9 cellular contexts compared by ENCODE assay signal in the genomic region with DNA sequence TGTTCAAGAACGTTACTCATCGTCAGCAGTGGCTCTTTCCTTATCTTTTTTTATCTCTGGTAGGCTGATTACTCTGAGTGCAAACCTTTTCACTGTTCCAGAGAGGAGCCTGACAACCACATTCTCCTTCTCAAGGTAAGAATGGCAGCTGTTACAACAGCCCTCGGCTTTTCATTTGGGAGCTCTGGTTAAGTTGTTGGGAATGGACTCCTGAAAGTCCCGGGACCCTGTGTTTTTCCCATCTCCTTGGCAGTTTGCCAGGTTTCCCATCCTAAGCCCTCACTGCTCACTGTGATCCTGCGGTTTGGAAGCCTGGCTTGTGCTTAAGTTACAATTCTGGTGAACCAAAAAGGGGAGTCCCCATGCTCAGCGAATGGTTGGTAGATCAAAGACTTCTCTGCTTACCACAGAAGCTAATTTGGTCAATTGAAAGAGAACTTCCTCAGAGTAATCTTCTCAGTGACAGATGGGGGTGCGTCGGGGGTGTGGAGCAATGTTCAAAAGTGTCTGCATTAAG.
DNase-seq lines count a peak whose midpoint lies in the region; ATAC-seq and TF ChIP-seq lines count a peak whose summit lies in the region.
"Had no signal": no experiment of that assay in that cellular context is flagged by ENCODE, and none has a peak within 500 bp of the region (broad histone marks: within the 10 kb centered on the region; RNA-seq: fewer than 3 reads in every experiment).

No MANE protein-coding gene starts in this region.

- no peaks in the 10 kb centered on the region for H3K36me3 ChIP-seq in cardiac muscle cell
- H3K36me3 ChIP-seq in testis (ENCODE audit: low read depth, missing control alignments), result no peaks in the 10 kb centered on the region

- WGBS in testis, 2 donors, result 44 to 47% methylated on average over 8 of the region's 8 CpGs

- H3K4me3 Mint-ChIP-seq in T-helper 17 cell, result peak overlapping the region; percentile 52
- H3K4me3 Mint-ChIP-seq in naive thymus-derived CD8-positive, alpha-beta T cell, result peak overlapping the region in 8 of 10 donors; percentile 53 to 82 (median 68)
- H3K4me3 Mint-ChIP-seq: natural killer cell had no signal

- H3K27ac ChIP-seq in cardiac muscle cell, result peak overlapping the region; percentile 20
- no peak overlapping the region for H3K27ac ChIP-seq in testis

- no peak overlapping the region for H3K4me3 ChIP-seq in cardiac muscle cell
- no peak overlapping the region for H3K4me3 ChIP-seq in testis

- peak; percentile 5 to 29 for DNase-seq in cardiac muscle cell (ENCODE audit: low read depth in 1 of 2, low spot score in 1 of 2)
- DNase-seq in cardiac septum (ENCODE audit: low spot score), result no peak
- peak in 2 of 3 donors; percentile 11 to 16 for DNase-seq in T-helper 17 cell
- DNase-seq in naive thymus-derived CD8-positive, alpha-beta T cell, result peak; percentile 2 to 85 (median 58)
- DNase-seq in G401 (ENCODE audit: low spot score), result no peak
- DNase-seq in C1 segment of cervical spinal cord (lab: John Stamatoyannopoulos, UW), result no peak
- no peak for DNase-seq in testis
- DNase-seq: natural killer cell had no signal

- no peaks in the 10 kb centered on the region for H3K27me3 ChIP-seq in cardiac muscle cell
- H3K27me3 ChIP-seq in testis, result no peaks in the 10 kb centered on the region

- peaks cover 14% of the 10 kb centered on the region for H3K4me1 ChIP-seq in cardiac muscle cell (ENCODE audit: low read depth)
- no peaks in the 10 kb centered on the region for H3K4me1 ChIP-seq in testis

- H3K27ac Mint-ChIP-seq in T-helper 17 cell, result peak overlapping the region; percentile 89
- peak overlapping the region in 4 of 10 donors; percentile 24 to 51 (median 38) for H3K27ac Mint-ChIP-seq in naive thymus-derived CD8-positive, alpha-beta T cell
- H3K27ac Mint-ChIP-seq: natural killer cell had no signal

- POLR2A ChIA-PET in naive thymus-derived CD8-positive, alpha-beta T cell (lab: Charles Lee), result no interaction called here

- no peak for TF ChIP-seq POLR2A in testis (IDR thresholded peaks at IDR 0.05)

- no peaks in the 10 kb centered on the region for H3K36me3 Mint-ChIP-seq in T-helper 17 cell (ENCODE audit: low read depth)
- H3K36me3 Mint-ChIP-seq in naive thymus-derived CD8-positive, alpha-beta T cell, result no peaks in the 10 kb centered on the region
- H3K36me3 Mint-ChIP-seq: natural killer cell had no signal

- ATAC-seq in HG03108 (IDR thresholded peaks at IDR 0.05; ENCODE audit: unreplicated experiment) (peak; percentile 98), T-helper 17 cell (peak; percentile 98)
- peak; percentile 99 for ATAC-seq in naive thymus-derived CD8-positive, alpha-beta T cell

- intact Hi-C loops in cardiac septum (cut with DNase I) (no loop called here), testis (cut with DNase I; ENCODE audit: low total_unique reads) (no loop called here)

- in situ Hi-C loops in G401 (cut with HindIII; ENCODE audit: low sequenced_read_pairs), result no loop called here

- H3K9me3 Mint-ChIP-seq in naive thymus-derived CD8-positive, alpha-beta T cell, result no peaks in the 10 kb centered on the region
- H3K9me3 Mint-ChIP-seq: natural killer cell had no signal

- H3K27me3 Mint-ChIP-seq in T-helper 17 cell, result peaks cover 22% of the 10 kb centered on the region
- peaks cover 10 to 46% (median 16%) of the 10 kb centered on the region in 5 donors for H3K27me3 Mint-ChIP-seq in naive thymus-derived CD8-positive, alpha-beta T cell

- H3K4me1 Mint-ChIP-seq in T-helper 17 cell, result peaks cover 12% of the 10 kb centered on the region
- peaks cover 12 to 33% (median 15%) of the 10 kb centered on the region in 4 donors for H3K4me1 Mint-ChIP-seq in naive thymus-derived CD8-positive, alpha-beta T cell
- H3K4me1 Mint-ChIP-seq: natural killer cell had no signal

- H3K9me3 ChIP-seq in cardiac muscle cell (ENCODE audit: low read depth) (no peaks in the 10 kb centered on the region), T-helper 17 cell (ENCODE audit: control insufficient read depth, low read length, poor library complexity, severe bottlenecking) (no peaks in the 10 kb centered on the region), testis (no peaks in the 10 kb centered on the region)

- TF ChIP-seq CTCF in cardiac muscle cell (IDR thresholded peaks at IDR 0.05; ENCODE audit: low read depth, low read length) (no peak), testis (IDR thresholded peaks at IDR 0.05) (no peak)

Comparison
In these comparisons a context has a peak if more than half of its experiments do, and no peak if none do; other contexts are left out.
1. DNase-seq: peak in cardiac muscle cell (2 of 2), T-helper 17 cell (2 of 3) and naive thymus-derived CD8-positive, alpha-beta T cell (10 of 10); none in cardiac septum (single experiment), G401 (single experiment), C1 segment of cervical spinal cord (0 of 14) and testis (single experiment).
2. Peak in every context shown above with its lines, with median percentiles within 50 percentile points of each other: ATAC-seq.